In genomic region chr12:46364777-46365580, GRCh38 we compare ENCODE assay signal across 9 cellular contexts. TPM values are rescaled to one million over a fixed set of nuclear protein-coding genes. Genes with fewer than 3 reads are reported as not detected.
DNase-seq lines count a peak whose midpoint lies in the region; ATAC-seq and TF ChIP-seq lines count a peak whose summit lies in the region.
"Had no signal": no experiment of that assay in that cellular context is flagged by ENCODE, and none has a peak within 500 bp of the region (broad histone marks: within the 10 kb centered on the region; RNA-seq: fewer than 3 reads in every experiment).

No MANE protein-coding gene starts in this region.

- H3K4me3 Mint-ChIP-seq in Calu3 (ENCODE audit: low read depth, unreplicated experiment): peak overlapping the region; percentile 53

- CTCF ChIA-PET in Calu3 (lab: Charles Lee): interaction anchor here (0.7 kb wide), 1 partner anchor 297 kb away, joined by 3 read pairs; no protein-coding TSS in a partner anchor

- no peak for TF ChIP-seq CTCF in Calu3 (IDR thresholded peaks at IDR 0.05; ENCODE audit: unreplicated experiment)
- no peak for TF ChIP-seq CTCF in ovary (IDR thresholded peaks at IDR 0.05)

- peak overlapping the region; percentile 50 for H3K27ac Mint-ChIP-seq in Calu3 (ENCODE audit: unreplicated experiment)

- no peak for TF ChIP-seq POLR2A in ovary (IDR thresholded peaks at IDR 0.05)

- ATAC-seq in HG03469 (IDR thresholded peaks at IDR 0.05; ENCODE audit: unreplicated experiment): no peak

- intact Hi-C loops in Calu3 (cut with micrococcal nuclease; ENCODE audit: unreplicated experiment) (loop anchor here (5.0 kb wide), 4 partner anchors 67 to 312 kb away; no protein-coding TSS in a partner anchor), ovary (cut with DNase I) (loop anchor here in 1 of 4 donors (10.0 kb wide), 1 partner anchor 100 kb away; the partner anchor contains the start of gene SLC38A1)

- peaks cover 93% of the 10 kb centered on the region for H3K36me3 Mint-ChIP-seq in Calu3 (ENCODE audit: insufficient read depth, unreplicated experiment)

- TF ChIP-seq EP300 in ovary (IDR thresholded peaks at IDR 0.05): no peak

- no peaks in the 10 kb centered on the region for H3K9me3 ChIP-seq in ovary

- no peaks in the 10 kb centered on the region for H3K9me3 Mint-ChIP-seq in Calu3 (ENCODE audit: low read depth, unreplicated experiment)

- peaks cover 16% of the 10 kb centered on the region for H3K4me1 Mint-ChIP-seq in Calu3 (ENCODE audit: low read depth, unreplicated experiment)

- peak overlapping the region in 1 of 2 donors; percentile 20 for H3K27ac ChIP-seq in ovary

- peaks cover 11% of the 10 kb centered on the region for H3K4me1 ChIP-seq in ovary (ENCODE audit: insufficient read depth)

- DNase-seq in Calu3 (peak; percentile 62), RPMI7951 (ENCODE audit: low read depth) (peak; percentile 80), fibroblast of peridontal ligament (ENCODE audit: extremely low read depth) (peak; percentile 82), ovary (peak in 3 of 5 donors; percentile 67 to 75 (median 69)), D341Med (ENCODE audit: low spot score) (no peak), NCI-H748 (lab: John Stamatoyannopoulos, UW; ENCODE audit: unreplicated experiment) (no peak)
- no peak for DNase-seq in activated effector memory CD4-positive, alpha-beta T cell treated with Interleukin-2 at 50 U/mL for 16 hours
- DNase-seq: NCI-H146 had no signal

- BruUV-seq in Calu3 (replicated peaks; lab: Mats Ljungman, UMichigan): no TSS peak

- H3K27me3 ChIP-seq in ovary: no peaks in the 10 kb centered on the region

- H3K4me3 ChIP-seq in ovary: peak overlapping the region; percentile 13

- 11 to 30% (median 15%) methylated on average over 3 of the region's 3 CpGs for WGBS in ovary, 3 donors

- no peaks in the 10 kb centered on the region for H3K27me3 Mint-ChIP-seq in Calu3 (ENCODE audit: unreplicated experiment)

- H3K36me3 ChIP-seq in ovary: peaks cover 2% of the 10 kb centered on the region

RNA-seq across cellular contexts. Expression of gene SLC38A2, which starts 7.6 kb away (rescaled TPM):
- total RNA-seq in Calu3 (2022): 142 and 170 TPM in 2 replicates
- total RNA-seq in RPMI7951 (2014; rRNA removed; shearing (Covaris generic)): 246 and 317 TPM in 2 replicates
- total RNA-seq in ovary: 100 to 1,000 TPM; 124 to 390 (median 248) TPM
- 100 to 1,000 TPM; 136 to 156 TPM for polyA plus RNA-seq in ovary

Comparison
In these comparisons a context has a peak if more than half of its experiments do, and no peak if none do; other contexts are left out.
1. DNase-seq: peak in Calu3 (single experiment), RPMI7951 (single experiment), fibroblast of peridontal ligament (single experiment) and ovary (3 of 5); none in D341Med (single experiment), NCI-H748 (single experiment) and activated effector memory CD4-positive, alpha-beta T cell treated with Interleukin-2 at 50 U/mL for 16 hours (single experiment).